12 cellular contexts compared by ENCODE assay signal in genomic region chr11:78802058-78802633, GRCh38.
DNase-seq lines count a peak whose midpoint lies in the region; ATAC-seq, FAIRE-seq and TF ChIP-seq lines count a peak whose summit lies in the region.
"Had no signal": no experiment of that assay in that cellular context is flagged by ENCODE, and none has a peak within 500 bp of the region (broad histone marks: within the 10 kb centered on the region; RNA-seq: fewer than 3 reads in every experiment).

No MANE protein-coding gene starts in this region.

- no peak overlapping the region for H3K9ac ChIP-seq in neuronal stem cell (ENCODE audit: low read depth, low read length, poor library complexity)

- FAIRE-seq in A549 (lab: Jason Lieb, UNC): no peak

- no peak overlapping the region for H3K4ac ChIP-seq in neuronal stem cell (ENCODE audit: low read length)

- no peak overlapping the region for H4K8ac ChIP-seq in neuronal stem cell (ENCODE audit: low read depth, low read length)

- no peak overlapping the region for H3K27ac Mint-ChIP-seq in WTC11

- TF ChIP-seq CTCF in A549 (IDR thresholded peaks at IDR 0.05) (no peak), WTC11 (IDR thresholded peaks at IDR 0.05) (no peak), GM10266 (IDR thresholded peaks at IDR 0.05; ENCODE audit: control insufficient read depth, insufficient read depth, low read depth, missing control alignments) (no peak)

- H3K4me3 Mint-ChIP-seq in WTC11: no peak overlapping the region

- CTCF ChIA-PET in A549 (lab: Yijun Ruan, JAX) (interaction anchor here (1.0 to 1.5 kb wide), 3 partner anchors 13 to 298 kb away, joined by 3 to 6 read pairs (median 3); no protein-coding TSS in a partner anchor), WTC11 (lab: Charles Lee) (interaction anchor here (0.6 to 7.2 kb wide), 12 partner anchors 9 to 934 kb away, joined by 3 to 39 read pairs (median 3); no protein-coding TSS in a partner anchor)

- no peaks in the 10 kb centered on the region for H3K79me1 ChIP-seq in neuronal stem cell (ENCODE audit: low read depth, low read length)

- peaks cover 0 to 5% of the 10 kb centered on the region in 2 donors for H3K36me3 ChIP-seq in neuronal stem cell (replicated peaks in 1 of 2; ENCODE audit: control insufficient read depth in 2 of 2, insufficient read depth in 2 of 2, low read length in 2 of 2)

- TF ChIP-seq POLR2A in A549 (IDR thresholded peaks at IDR 0.05; ENCODE audit: low read length): no peak

- H3K36me3 Mint-ChIP-seq in WTC11: no peaks in the 10 kb centered on the region

- no peak overlapping the region for H4K91ac ChIP-seq in neuronal stem cell (ENCODE audit: low read depth, low read length, poor library complexity)

- H3K4me2 ChIP-seq in A549 (peak overlapping the region; percentile 37; the same call in 1 of the 3 replicates), neuronal stem cell (ENCODE audit: insufficient read depth, low read length, poor library complexity, severe bottlenecking) (no peak overlapping the region)

- no peak overlapping the region for H3K23ac ChIP-seq in neuronal stem cell (ENCODE audit: low read depth, low read length, poor library complexity)

- TF ChIP-seq RAD21 in A549 (conservative IDR thresholded peaks at IDR 0.05 in 1 of 2, IDR thresholded peaks at IDR 0.05 in 1 of 2): no peak

- ATAC-seq in A549 (no peak), WTC11 (peak; percentile 38)

- H3K14ac ChIP-seq in neuronal stem cell (ENCODE audit: low read length): no peak overlapping the region

- peak overlapping the region; percentile 66 for H3K18ac ChIP-seq in neuronal stem cell (ENCODE audit: low read length)

- H2AK5ac ChIP-seq in neuronal stem cell (ENCODE audit: low read depth, low read length): no peak overlapping the region

- peaks cover 17% of the 10 kb centered on the region; the same call in 2 of the 3 replicates for H3K4me1 ChIP-seq in A549
- H3K4me1 ChIP-seq in neuronal stem cell (ENCODE audit: control insufficient read depth in 2 of 2, insufficient read depth in 1 of 2, low read depth in 1 of 2, low read length in 2 of 2): peaks cover 20 to 22% of the 10 kb centered on the region in 2 donors

- DNase-seq in A549 (ENCODE audit: low read depth in 1 of 2, low spot score in 1 of 2) (no peak), WTC11 (ENCODE audit: low spot score) (no peak), fibroblast of peridontal ligament (ENCODE audit: extremely low read depth) (peak; percentile 53), neuronal stem cell (ENCODE audit: low spot score) (no peak), GM10266 (ENCODE audit: extremely low spot score) (no peak), kidney glomerular epithelial cell (lab: John Stamatoyannopoulos, UW) (no peak), NCI-H446 treated with DMSO at 0.1 percent for 48 hours (lab: John Stamatoyannopoulos, UW) (no peak), NCI-H1105 (lab: John Stamatoyannopoulos, UW) (no peak)
- DNase-seq: ACHN; activated CD4-positive, alpha-beta T cell treated with anti-CD3 and anti-CD28 coated beads for 48 hours; nucleus accumbens; RPMI8226 had no signal

- 57% methylated on average over 8 of the region's 8 CpGs for whole genome bisulfite sequencing in A549 (ENCODE audit: missing lambda C conversion rate)
- WGBS in neuronal stem cell (ENCODE audit: extremely low coverage in 2 of 2, insufficient read length in 2 of 2, insufficient replicate concordance in 1 of 2), 2 donors: no CpG with 5 or more reads among the region's 8 CpGs

- H2BK5ac ChIP-seq in neuronal stem cell (ENCODE audit: low read length): no peak overlapping the region

- H3K27me3 Mint-ChIP-seq in WTC11 (ENCODE audit: low read depth): no peaks in the 10 kb centered on the region

- H3K27me3 ChIP-seq in neuronal stem cell (ENCODE audit: control insufficient read depth in 3 of 3, insufficient read depth in 3 of 3, low read depth in 1 of 3, low read length in 3 of 3): no peaks in the 10 kb centered on the region

- H3K4me1 Mint-ChIP-seq in WTC11: peaks cover 28% of the 10 kb centered on the region

- H3K4me3 ChIP-seq in A549 (no peak overlapping the region), neuronal stem cell (ENCODE audit: low read length in 2 of 2) (no peak overlapping the region)

- TF ChIP-seq EP300 in A549 (IDR thresholded peaks at IDR 0.05): no peak

- H2BK15ac ChIP-seq in neuronal stem cell (ENCODE audit: low read length): no peak overlapping the region

- no peak overlapping the region for H2AFZ ChIP-seq in neuronal stem cell (ENCODE audit: low read length)

- H3K9me3 ChIP-seq in A549: no peaks in the 10 kb centered on the region
- H3K9me3 ChIP-seq in neuronal stem cell (replicated peaks in 1 of 2; ENCODE audit: control insufficient read depth in 2 of 2, insufficient read depth in 1 of 2, low read depth in 1 of 2, low read length in 2 of 2): no peaks in the 10 kb centered on the region

- no peaks in the 10 kb centered on the region for H3K9me3 Mint-ChIP-seq in WTC11

- peak overlapping the region; percentile 58 for H2BK12ac ChIP-seq in neuronal stem cell (ENCODE audit: low read length)

- H3K27ac ChIP-seq in A549 (peak overlapping the region in 1 of 2 experiments; percentile 41; a peak in 2 of 6 replicates), neuronal stem cell (replicated peaks; ENCODE audit: low read length) (no peak overlapping the region)

- H2BK120ac ChIP-seq in neuronal stem cell (ENCODE audit: low read depth, low read length): no peak overlapping the region

- POLR2A ChIA-PET in A549 (lab: Yijun Ruan, JAX) (no interaction called here), WTC11 (lab: Charles Lee) (no interaction called here)

TF ChIP-seq in A549, 52 proteins besides CTCF, POLR2A, EP300 and RAD21 (continues in another document):
- no peak for TF ChIP-seq GATA3 (IDR thresholded peaks at IDR 0.05; ENCODE audit: borderline replicate concordance)
- TF ChIP-seq MAX (IDR thresholded peaks at IDR 0.05): no peak
- no peak for TF ChIP-seq HOXA7 (CRISPR knock-in tag; IDR thresholded peaks at IDR 0.05)
- no peak for TF ChIP-seq KDM1A (IDR thresholded peaks at IDR 0.05; ENCODE audit: low read depth)
- TF ChIP-seq ELK1 (IDR thresholded peaks at IDR 0.05; ENCODE audit: low read depth, low read length): no peak
- TF ChIP-seq JUN (IDR thresholded peaks at IDR 0.05): no peak
- TF ChIP-seq MYC (IDR thresholded peaks at IDR 0.05; ENCODE audit: borderline replicate concordance, low read length): no peak
- TF ChIP-seq BHLHE40 (IDR thresholded peaks at IDR 0.05; ENCODE audit: low read depth, low read length): no peak
- no peak for TF ChIP-seq HOXB5 (CRISPR knock-in tag; IDR thresholded peaks at IDR 0.05)
- no peak for TF ChIP-seq ZSCAN20 (CRISPR knock-in tag; IDR thresholded peaks at IDR 0.05)
- TF ChIP-seq TFCP2L1 (CRISPR knock-in tag; IDR thresholded peaks at IDR 0.05): no peak
- no peak for TF ChIP-seq HES2 (IDR thresholded peaks at IDR 0.05)
- no peak for TF ChIP-seq HOXB13 (CRISPR knock-in tag; IDR thresholded peaks at IDR 0.05; ENCODE audit: low read depth)

TF ChIP-seq in WTC11, 78 proteins besides CTCF, POLR2A, EP300 and RAD21 (continues in another document):
- TF ChIP-seq IRF1 (CRISPR knock-in tag; IDR thresholded peaks at IDR 0.05): no peak
- TF ChIP-seq MYBL2 (CRISPR knock-in tag; IDR thresholded peaks at IDR 0.05): no peak
- no peak for TF ChIP-seq ZNF512 (CRISPR knock-in tag; IDR thresholded peaks at IDR 0.05; ENCODE audit: borderline replicate concordance)
- TF ChIP-seq ZNF281 (CRISPR knock-in tag; IDR thresholded peaks at IDR 0.05): no peak
- no peak for TF ChIP-seq ZNF671 (CRISPR knock-in tag; IDR thresholded peaks at IDR 0.05)
